Comparison of ENCODE assay signal across 8 cellular contexts in genomic region chr3:44339181-44339741, GRCh38. TPM values are rescaled to one million over a fixed set of nuclear protein-coding genes. Genes with fewer than 3 reads are reported as not detected.
A peak's percentile ranks its signal among the peaks of the same experiment; 100 is the strongest.
DNase-seq lines count a peak whose midpoint lies in the region; ATAC-seq and TF ChIP-seq lines count a peak whose summit lies in the region.

No MANE protein-coding gene starts in this region.

- BruUV-seq in mammary epithelial cell (replicated peaks; lab: Mats Ljungman, UMichigan): no TSS peak

- peaks cover 0 to 31% of the 10 kb centered on the region in 2 donors for H3K4me1 ChIP-seq in right atrium auricular region
- peaks cover 13% of the 10 kb centered on the region for H3K4me1 ChIP-seq in mammary epithelial cell (ENCODE audit: insufficient read depth, low read length)
- H3K4me1 ChIP-seq in mesodermal cell (ENCODE audit: control insufficient read depth, insufficient read depth, low read length, poor library complexity, severe bottlenecking): peaks cover 4% of the 10 kb centered on the region

- peak overlapping the region; percentile 97 for H2AFZ ChIP-seq in mammary epithelial cell (ENCODE audit: low read depth, low read length)

- H3K79me2 ChIP-seq in mammary epithelial cell (ENCODE audit: insufficient read depth, low read length): peaks cover 38% of the 10 kb centered on the region

- peak overlapping the region; percentile 81 for H3K9ac ChIP-seq in mammary epithelial cell (ENCODE audit: insufficient read depth, low read length)

- CTCF ChIA-PET in mammary epithelial cell (lab: Charles Lee; ENCODE audit: low non-redundant PET): no interaction called here

- WGBS in mammary epithelial cell (ENCODE audit: low coverage, missing lambda C conversion rate): 19% methylated on average over 7 of the region's 7 CpGs
- WGBS in mesodermal cell (ENCODE audit: insufficient coverage in 2 of 2), 2 experiments: 0 to 8% methylated on average over 1 to 3 of the region's 7 CpGs

- H3K27me3 ChIP-seq in right atrium auricular region (no peaks in the 10 kb centered on the region), mammary epithelial cell (ENCODE audit: insufficient read depth, low read length) (no peaks in the 10 kb centered on the region)

- DNase-seq in right atrium auricular region (ENCODE audit: low spot score): no peak
- DNase-seq in left ventricle myocardium superior: no peak
- no peak for DNase-seq in mammary epithelial cell
- no peak for DNase-seq in amygdala (lab: John Stamatoyannopoulos, UW)
- no peak for DNase-seq in activated CD4-positive, alpha-beta T cell treated with anti-CD3 and anti-CD28 coated beads for 4 hours

- intact Hi-C loops in left ventricle myocardium superior (cut with micrococcal nuclease) (no loop called here), mammary epithelial cell (cut with micrococcal nuclease) (loop anchor here (5.0 kb wide), 2 partner anchors 138 to 173 kb away; partner anchors contain the start of gene ZNF445)

- no peaks in the 10 kb centered on the region for H4K20me1 ChIP-seq in mammary epithelial cell (ENCODE audit: insufficient read depth, low read length)

- no peaks in the 10 kb centered on the region for H3K9me3 ChIP-seq in right atrium auricular region
- H3K9me3 ChIP-seq in mammary epithelial cell (replicated peaks; ENCODE audit: insufficient read depth, low read length): no peaks in the 10 kb centered on the region
- H3K9me3 ChIP-seq in mesodermal cell (ENCODE audit: control insufficient read depth, low read length): no peaks in the 10 kb centered on the region

- H3K4me3 ChIP-seq in right atrium auricular region: peak overlapping the region; percentile 65 to 76
- peak overlapping the region; percentile 89 to 95 (median 95) for H3K4me3 ChIP-seq in mammary epithelial cell (replicated peaks in 1 of 3; ENCODE audit: insufficient read depth in 1 of 3, low read depth in 2 of 3, low read length in 3 of 3)
- peak overlapping the region; percentile 54 for H3K4me3 ChIP-seq in mesodermal cell (ENCODE audit: extremely low read depth, insufficient read depth, low read length, poor library complexity, severe bottlenecking)

- dilution Hi-C loops in mammary epithelial cell (cut with HindIII; ENCODE audit: low sequenced_read_pairs): no loop called here

- in situ Hi-C loops in mammary epithelial cell (cut with MboI; ENCODE audit: low sequenced_read_pairs in 2 of 2): no loop called here

- H3K36me3 ChIP-seq in right atrium auricular region (no peaks in the 10 kb centered on the region), mammary epithelial cell (ENCODE audit: insufficient read depth, low read length) (no peaks in the 10 kb centered on the region), mesodermal cell (ENCODE audit: control insufficient read depth, insufficient read depth, low read length) (no peaks in the 10 kb centered on the region)

- peak overlapping the region; percentile 97 to 99 for H3K27ac ChIP-seq in right atrium auricular region
- H3K27ac ChIP-seq in mammary epithelial cell (ENCODE audit: insufficient read depth, low read depth, low read length): peak overlapping the region; percentile 83
- H3K27ac ChIP-seq in mesodermal cell (ENCODE audit: low read depth, low read length, severe bottlenecking): peak overlapping the region; percentile 93

- ATAC-seq in left ventricle myocardium superior: no peak
- no peak for ATAC-seq in GM21390 (IDR thresholded peaks at IDR 0.05; ENCODE audit: unreplicated experiment)
- no peak for ATAC-seq in GM21528 (IDR thresholded peaks at IDR 0.05; ENCODE audit: low FRiP score, unreplicated experiment)

- H3K4me2 ChIP-seq in mammary epithelial cell (ENCODE audit: insufficient read depth, low read depth, low read length): peak overlapping the region; percentile 90

- TF ChIP-seq CTCF in right atrium auricular region (IDR thresholded peaks at IDR 0.05) (no peak), mammary epithelial cell (conservative IDR thresholded peaks at IDR 0.05 in 1 of 2, IDR thresholded peaks at IDR 0.05 in 1 of 2; ENCODE audit: extremely low read depth in 1 of 2, insufficient read depth in 1 of 2, low read depth in 1 of 2, low read length in 2 of 2) (no peak)

RNA-seq across cellular contexts. Expression of gene TCAIM, which starts 0.7 kb away (rescaled TPM):
- total RNA-seq in right atrium auricular region: 10 to 100 TPM; 18.8 to 37.6 TPM
- total RNA-seq in left ventricle myocardium superior: 34.7 TPM
- 10 to 100 TPM; 19.5 to 21.7 TPM for total RNA-seq in mammary epithelial cell
- 14.4 TPM for polyA plus RNA-seq in mammary epithelial cell
- polyA minus RNA-seq in mammary epithelial cell: 7.4 TPM
- polyA plus RNA-seq in mesodermal cell (2013, experiment 1 of 2): 19.2 TPM
- polyA plus RNA-seq in mesodermal cell (2013, experiment 2 of 2): 20.1 TPM
